ENCODE assay signal across 8 cellular contexts in genomic region chr3:11641316-11641682, GRCh38. TPM values are rescaled to one million over a fixed set of nuclear protein-coding genes. Genes with fewer than 3 reads are reported as not detected.
DNase-seq lines count a peak whose midpoint lies in the region; ATAC-seq, FAIRE-seq and TF ChIP-seq lines count a peak whose summit lies in the region.

No MANE protein-coding gene starts in this region.

- H3K9me3 Mint-ChIP-seq in astrocyte (ENCODE audit: unreplicated experiment): no peaks in the 10 kb centered on the region

- H3K4me1 ChIP-seq in cardiac muscle cell (ENCODE audit: low read depth): peaks cover 50% of the 10 kb centered on the region
- peaks cover 45% of the 10 kb centered on the region for H3K4me1 ChIP-seq in astrocyte (ENCODE audit: insufficient read depth, low read length)
- peaks cover 62% of the 10 kb centered on the region for H3K4me1 ChIP-seq in lower lobe of right lung
- peaks cover 51% of the 10 kb centered on the region for H3K4me1 ChIP-seq in upper lobe of right lung

- H3K27me3 Mint-ChIP-seq in astrocyte (ENCODE audit: low read depth, unreplicated experiment): no peaks in the 10 kb centered on the region

- H3K36me3 ChIP-seq in cardiac muscle cell (no peaks in the 10 kb centered on the region), astrocyte (ENCODE audit: insufficient read depth, low read length) (no peaks in the 10 kb centered on the region), lower lobe of right lung (no peaks in the 10 kb centered on the region), upper lobe of right lung (no peaks in the 10 kb centered on the region)

- ATAC-seq in left ventricle myocardium superior: no peak
- no peak for ATAC-seq in lower lobe of right lung
- ATAC-seq in upper lobe of right lung: no peak

- H3K9ac ChIP-seq in astrocyte (ENCODE audit: low read length): peak overlapping the region; percentile 98

- H3K27me3 ChIP-seq in cardiac muscle cell (no peaks in the 10 kb centered on the region), astrocyte (ENCODE audit: insufficient read depth, low read length) (no peaks in the 10 kb centered on the region), lower lobe of right lung (ENCODE audit: low read depth) (no peaks in the 10 kb centered on the region), upper lobe of right lung (no peaks in the 10 kb centered on the region)

- no peak overlapping the region for H2AFZ ChIP-seq in astrocyte (ENCODE audit: low read depth, low read length)

- H3K4me3 Mint-ChIP-seq in astrocyte (ENCODE audit: unreplicated experiment): peak overlapping the region; percentile 95

- H3K27ac Mint-ChIP-seq in astrocyte (ENCODE audit: unreplicated experiment): peak overlapping the region; percentile 99

- FAIRE-seq in astrocyte (lab: Jason Lieb, UNC): no peak

- intact Hi-C loops in left ventricle myocardium superior (cut with micrococcal nuclease): no loop called here
- intact Hi-C loops in lower lobe of right lung (cut with DNase I): loop anchor here (5.0 kb wide), 1 partner anchor 264 kb away; no protein-coding TSS in a partner anchor
- intact Hi-C loops in upper lobe of right lung (cut with DNase I): no loop called here

- no peaks in the 10 kb centered on the region for H3K9me3 ChIP-seq in cardiac muscle cell (ENCODE audit: low read depth)
- no peaks in the 10 kb centered on the region for H3K9me3 ChIP-seq in astrocyte (ENCODE audit: insufficient read depth, low read depth, low read length)
- no peaks in the 10 kb centered on the region for H3K9me3 ChIP-seq in lower lobe of right lung
- H3K9me3 ChIP-seq in upper lobe of right lung: no peaks in the 10 kb centered on the region

- H3K27ac ChIP-seq in cardiac muscle cell: peak overlapping the region; percentile 97
- peak overlapping the region; percentile 97 for H3K27ac ChIP-seq in astrocyte (ENCODE audit: low read depth, low read length)
- H3K27ac ChIP-seq in lower lobe of right lung: peak overlapping the region; percentile 87
- H3K27ac ChIP-seq in upper lobe of right lung: peak overlapping the region; percentile 93

- DNase-seq in cardiac muscle cell (ENCODE audit: low read depth in 1 of 2, low spot score in 1 of 2) (peak in 1 of 2 donors; percentile 37), left ventricle myocardium superior (no peak), astrocyte (ENCODE audit: low read depth) (no peak), lower lobe of right lung (no peak), upper lobe of right lung (no peak), HuH-7 (ENCODE audit: low spot score) (no peak), hypothalamus (lab: John Stamatoyannopoulos, UW) (no peak), OCI-M1 (lab: John Stamatoyannopoulos, UW) (no peak)

- H3K79me2 ChIP-seq in astrocyte (ENCODE audit: insufficient read depth, low read length): peaks cover 73% of the 10 kb centered on the region

- H3K4me3 ChIP-seq in cardiac muscle cell: peak overlapping the region; percentile 65
- peak overlapping the region; percentile 94 for H3K4me3 ChIP-seq in astrocyte (ENCODE audit: insufficient read depth, low read depth, low read length)
- H3K4me3 ChIP-seq in lower lobe of right lung: peak overlapping the region; percentile 69
- H3K4me3 ChIP-seq in upper lobe of right lung: peak overlapping the region; percentile 61

- peaks cover 3% of the 10 kb centered on the region for H3K36me3 Mint-ChIP-seq in astrocyte (ENCODE audit: low read depth, unreplicated experiment)

- peaks cover 52% of the 10 kb centered on the region for H4K20me1 ChIP-seq in astrocyte (ENCODE audit: insufficient read depth, low read length)

- peak overlapping the region; percentile 91 for H3K4me2 ChIP-seq in astrocyte (ENCODE audit: low read length)

- peaks cover 42% of the 10 kb centered on the region for H3K4me1 Mint-ChIP-seq in astrocyte (ENCODE audit: low read depth, unreplicated experiment)

- TF ChIP-seq CTCF in cardiac muscle cell (IDR thresholded peaks at IDR 0.05; ENCODE audit: low read depth, low read length): no peak
- no peak for TF ChIP-seq CTCF in astrocyte (IDR thresholded peaks at IDR 0.05; ENCODE audit: insufficient read depth, low read depth, low read length)
- no peak for TF ChIP-seq CTCF in lower lobe of right lung (IDR thresholded peaks at IDR 0.05)
- TF ChIP-seq CTCF in upper lobe of right lung (IDR thresholded peaks at IDR 0.05): no peak

RNA-seq across cellular contexts. Expression of gene VGLL4, which starts 2.4 kb away (rescaled TPM):
- total RNA-seq in cardiac muscle cell (139 and 147 TPM in 2 replicates), left ventricle myocardium superior (26.2 TPM), astrocyte (69.7 and 70.3 TPM in 2 replicates), lower lobe of right lung (45.5 TPM), upper lobe of right lung (57.5 TPM)
- 62.9 and 76.5 TPM in 2 replicates for polyA plus RNA-seq in cardiac muscle cell
